14 cellular contexts compared by ENCODE assay signal in the genomic region with DNA sequence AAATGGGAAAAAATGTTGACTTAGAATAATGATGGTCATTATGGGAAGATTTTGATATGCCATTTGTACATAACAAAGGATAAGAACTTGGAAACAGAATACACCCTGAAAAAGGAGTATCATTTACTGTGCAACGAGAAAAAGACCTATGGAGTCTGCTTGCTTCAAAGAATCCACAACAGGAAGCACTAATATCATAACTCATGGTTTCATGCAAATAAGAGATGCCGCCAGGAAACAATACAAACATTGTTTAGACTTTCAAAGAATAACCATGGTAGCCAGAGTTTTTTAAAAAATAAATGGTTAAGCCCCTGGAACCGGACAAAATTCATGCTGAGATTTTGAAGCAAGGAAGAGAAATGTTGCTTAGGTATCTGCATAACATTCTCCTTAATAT.
A peak's percentile ranks its signal among the peaks of the same experiment; 100 is the strongest.
DNase-seq lines count a peak whose midpoint lies in the region; ATAC-seq lines count a peak whose summit lies in the region.
"Had no signal": no experiment of that assay in that cellular context is flagged by ENCODE, and none has a peak within 500 bp of the region (broad histone marks: within the 10 kb centered on the region; RNA-seq: fewer than 3 reads in every experiment).

No MANE protein-coding gene starts in this region.

- DNase-seq in NCI-H526 (lab: John Stamatoyannopoulos, UW) (peak; percentile 86 to 87), NCI-H1694 treated with DMSO at 0.1 percent for 48 hours (lab: John Stamatoyannopoulos, UW) (no peak), AML-193 (lab: John Stamatoyannopoulos, UW) (no peak), cerebellar nuclear complex (lab: John Stamatoyannopoulos, UW) (no peak), MG63 (no peak)
- DNase-seq: KG1, NCI-H187 treated with DMSO at 0.1 percent for 48 hours, NCI-H748 treated with DMSO at 0.1 percent for 48 hours, upper lobe of left lung had no signal

- no peaks in the 10 kb centered on the region for H3K36me3 ChIP-seq in MG63
- H3K36me3 ChIP-seq: upper lobe of left lung had no signal

- no peaks in the 10 kb centered on the region for H3K9me3 ChIP-seq in MG63
- H3K9me3 ChIP-seq: upper lobe of left lung had no signal

- no peak overlapping the region for H3K4me3 ChIP-seq in MG63
- H3K4me3 ChIP-seq: coronary artery, upper lobe of left lung had no signal

- H3K27me3 ChIP-seq in MG63, result no peaks in the 10 kb centered on the region
- H3K27me3 ChIP-seq: upper lobe of left lung had no signal

- peak; percentile 70 for ATAC-seq in GM18520 (IDR thresholded peaks at IDR 0.05; ENCODE audit: unreplicated experiment)
- ATAC-seq in GM21423 (IDR thresholded peaks at IDR 0.05; ENCODE audit: unreplicated experiment), result peak; percentile 81
- peak; percentile 74 for ATAC-seq in HG03039 (IDR thresholded peaks at IDR 0.05; ENCODE audit: unreplicated experiment)
- ATAC-seq: left lobe of liver had no signal

Comparison
In these comparisons a context has a peak if more than half of its experiments do, and no peak if none do; other contexts are left out.
1. DNase-seq: peak in NCI-H526 (2 of 2); none in NCI-H1694 treated with DMSO at 0.1 percent for 48 hours (single experiment), AML-193 (0 of 2), cerebellar nuclear complex (0 of 2) and MG63 (single experiment).
2. Peak in every context shown above with its lines, with median percentiles within 50 percentile points of each other: ATAC-seq.